ENCODE assay signal across 1 cellular context in genomic region chr12:7982332-7982735, GRCh38.
TF ChIP-seq lines count a peak whose summit lies in the region.
"Not testable (repeated sequence)": the region's sequence is repeated elsewhere in the genome, so short reads cannot be mapped to it uniquely, and the experiment has no call there.

No MANE protein-coding gene starts in this region.

TF ChIP-seq in HepG2, 621 proteins besides CTCF, POLR2A, EP300 and RAD21 (continued from another document):
- peak; percentile 26; the same call in 1 of the 2 replicates for TF ChIP-seq ZGPAT (CRISPR knock-in tag; IDR thresholded peaks at IDR 0.05)
- TF ChIP-seq MAX (IDR thresholded peaks at IDR 0.05): 0 out of 2 replicates have a peak, but pooled peaks have one; percentile 24
- TF ChIP-seq TBX2 (CRISPR knock-in tag; IDR thresholded peaks at IDR 0.05; ENCODE audit: borderline replicate concordance): peak; percentile 17; the same call in 1 of the 2 replicates
- peak; percentile 32; the same call in 1 of the 2 replicates for TF ChIP-seq SKIL (CRISPR knock-in tag; IDR thresholded peaks at IDR 0.05; ENCODE audit: borderline replicate concordance)
- TF ChIP-seq TFE3 (CRISPR knock-in tag; IDR thresholded peaks at IDR 0.05): 0 out of 2 replicates have a peak, but pooled peaks have one; percentile 41
- peak; percentile 70 for TF ChIP-seq SAP130 (CRISPR knock-in tag; IDR thresholded peaks at IDR 0.05; ENCODE audit: low read depth)
- peak; percentile 78; the same call in 1 of the 2 replicates for TF ChIP-seq GATA4 (IDR thresholded peaks at IDR 0.05; ENCODE audit: borderline replicate concordance, low read depth)
- peak; percentile 84 for TF ChIP-seq CREM (IDR thresholded peaks at IDR 0.05)
- TF ChIP-seq CREM (CRISPR knock-in tag; IDR thresholded peaks at IDR 0.05): not testable (repeated sequence)
- TF ChIP-seq NFIC (IDR thresholded peaks at IDR 0.05; ENCODE audit: low read length): peak; percentile 34; the same call in 1 of the 2 replicates
TF ChIP-seq in HepG2: peak in this region for 46; not testable (repeated sequence) for 575.
